17 cellular contexts compared by ENCODE assay signal in the genomic region with DNA sequence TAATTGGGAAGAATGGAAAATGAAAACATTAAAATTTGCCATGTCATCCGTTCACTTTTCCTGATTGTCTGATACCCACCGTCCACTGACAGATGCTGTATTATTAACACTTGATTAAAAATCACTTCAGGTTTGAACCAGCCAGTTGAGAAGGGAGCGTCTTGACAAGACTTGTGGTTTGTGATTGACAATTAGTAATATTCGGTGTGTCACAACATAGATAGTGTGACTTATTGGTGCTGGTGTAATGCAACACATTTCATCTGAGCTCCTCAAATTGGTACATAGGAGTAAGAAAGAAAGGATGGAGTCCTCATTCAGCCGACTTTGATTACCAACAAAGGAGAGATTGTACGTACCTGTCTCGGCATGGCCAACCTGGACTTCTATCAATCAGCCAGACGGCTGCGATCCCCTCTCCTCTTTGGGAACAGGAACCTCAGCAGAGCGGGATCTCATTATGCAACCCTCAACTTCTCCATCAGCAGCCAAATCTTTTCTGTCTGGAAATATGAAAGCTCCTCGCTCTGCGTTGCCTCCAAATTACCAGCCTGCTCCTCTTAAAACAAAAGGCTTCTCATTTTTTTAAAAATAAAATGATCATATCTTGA.
"Had no signal": no experiment of that assay in that cellular context is flagged by ENCODE, and none has a peak within 500 bp of the region (broad histone marks: within the 10 kb centered on the region; RNA-seq: fewer than 3 reads in every experiment).

No MANE protein-coding gene starts in this region.

- H3K4me1 Mint-ChIP-seq: activated naive CD8-positive, alpha-beta T cell treated with anti-CD3 and anti-CD28 coated beads for 36 hours; neural progenitor cell had no signal

- H3K9me3 ChIP-seq: gastrocnemius medialis, heart left ventricle, lower lobe of right lung, ovary, tibial artery had no signal

- DNase-seq: activated CD4-positive, alpha-beta T cell treated with anti-CD3 and anti-CD28 coated beads, Interleukin-2, amount 50 U/mL, for 1 hour; activated gamma-delta T cell; activated naive CD8-positive, alpha-beta T cell treated with anti-CD3 and anti-CD28 coated beads for 36 hours; activated T-cell treated with anti-CD3 and anti-CD28 coated beads, Interleukin-2, amount 50 U/mL, for 24 hours; brain microvascular endothelial cell; cerebellar nuclear complex; effector memory CD8-positive, alpha-beta T cell; gastrocnemius medialis; heart left ventricle; left colon; lower lobe of right lung; ovary; stimulated activated CD4-positive, alpha-beta T cell treated with anti-CD3 and anti-CD28 coated beads, Interleukin-12 subunit alpha, Interleukin-12 subunit beta, amount 100 ng/mL, for 4 hours; stimulated activated naive B cell treated with anti-CD40 and anti-IgM and Interleukin-4, amounts not matched to agents 10 μg/mL and 1 μg/mL and 100 μg/mL, for 72 hours; tibial artery had no signal

- H3K9me3 Mint-ChIP-seq: activated naive CD8-positive, alpha-beta T cell treated with anti-CD3 and anti-CD28 coated beads for 36 hours; activated T-cell treated with anti-CD3 and anti-CD28 coated beads, Interleukin-2, amount 50 U/mL, for 24 hours; effector memory CD8-positive, alpha-beta T cell; neural progenitor cell; T-helper 2 cell treated with Interferon-gamma antibody and Interleukin-4, amounts not matched to agents 5 μg/mL and 100 μg/mL, for 36 hours had no signal

- H3K4me3 Mint-ChIP-seq: activated naive CD8-positive, alpha-beta T cell treated with anti-CD3 and anti-CD28 coated beads for 36 hours; activated T-cell treated with anti-CD3 and anti-CD28 coated beads, Interleukin-2, amount 50 U/mL, for 24 hours; effector memory CD8-positive, alpha-beta T cell; neural progenitor cell; stimulated activated naive B cell treated with anti-CD40 and anti-IgM and Interleukin-4, amounts not matched to agents 10 μg/mL and 1 μg/mL and 100 μg/mL, for 72 hours; T-helper 2 cell treated with Interferon-gamma antibody and Interleukin-4, amounts not matched to agents 5 μg/mL and 100 μg/mL, for 36 hours had no signal

- H3K4me1 ChIP-seq: gastrocnemius medialis, heart left ventricle, lower lobe of right lung, tibial artery had no signal

- H3K36me3 Mint-ChIP-seq: activated naive CD8-positive, alpha-beta T cell treated with anti-CD3 and anti-CD28 coated beads for 36 hours; neural progenitor cell; stimulated activated naive B cell treated with anti-CD40 and anti-IgM and Interleukin-4, amounts not matched to agents 10 μg/mL and 1 μg/mL and 100 μg/mL, for 72 hours had no signal

- H3K36me3 ChIP-seq: brain microvascular endothelial cell, gastrocnemius medialis, heart left ventricle, lower lobe of right lung, neural progenitor cell, ovary, tibial artery had no signal

- H3K27ac ChIP-seq: brain microvascular endothelial cell, gastrocnemius medialis, heart left ventricle, lower lobe of right lung, neural progenitor cell, ovary, tibial artery had no signal

- H3K27me3 ChIP-seq: brain microvascular endothelial cell, neural progenitor cell, ovary had no signal

- H3K9ac ChIP-seq: neural progenitor cell had no signal

- H3K27ac Mint-ChIP-seq: activated naive CD8-positive, alpha-beta T cell treated with anti-CD3 and anti-CD28 coated beads for 36 hours; activated T-cell treated with anti-CD3 and anti-CD28 coated beads, Interleukin-2, amount 50 U/mL, for 24 hours; effector memory CD8-positive, alpha-beta T cell; neural progenitor cell; stimulated activated naive B cell treated with anti-CD40 and anti-IgM and Interleukin-4, amounts not matched to agents 10 μg/mL and 1 μg/mL and 100 μg/mL, for 72 hours; T-helper 2 cell treated with Interferon-gamma antibody and Interleukin-4, amounts not matched to agents 5 μg/mL and 100 μg/mL, for 36 hours had no signal

- H3K4me3 ChIP-seq: gastrocnemius medialis, heart left ventricle, lower lobe of right lung, neural progenitor cell, ovary, tibial artery had no signal
